ENCODE assay signal across 24 cellular contexts in genomic region chr18:79787527-79788095, GRCh38. TPM values are rescaled to one million over a fixed set of nuclear protein-coding genes. Genes with fewer than 3 reads are reported as not detected.
A peak's percentile ranks its signal among the peaks of the same experiment; 100 is the strongest.
DNase-seq lines count a peak whose midpoint lies in the region; ATAC-seq, FAIRE-seq and TF ChIP-seq lines count a peak whose summit lies in the region.
"Had no signal": no experiment of that assay in that cellular context is flagged by ENCODE, and none has a peak within 500 bp of the region (broad histone marks: within the 10 kb centered on the region; RNA-seq: fewer than 3 reads in every experiment).

No MANE protein-coding gene starts in this region.

- peak overlapping the region in 8 of 10 donors; percentile 15 to 44 (median 32) for H3K4me3 ChIP-seq in heart right ventricle
- H3K4me3 ChIP-seq in right atrium auricular region = peak overlapping the region in 1 of 2 donors; percentile 35
- peak overlapping the region in 2 of 4 experiments; percentile 24 to 64; a peak in 3 of 8 replicates for H3K4me3 ChIP-seq in H1 (ENCODE audit: extremely low read depth in 1 of 4, insufficient read depth in 2 of 4, low read depth in 3 of 4, low read length in 4 of 4)
- H3K4me3 ChIP-seq in upper lobe of left lung = peak overlapping the region in 3 of 4 donors; percentile 13 to 34 (median 26)
- H3K4me3 ChIP-seq: K562, PC-9, SJSA1 had no signal

- H3K27me3 Mint-ChIP-seq in nephron progenitor cell (ENCODE audit: low read depth, poor library complexity) = peaks cover 95% of the 10 kb centered on the region
- H3K27me3 Mint-ChIP-seq in activated CD4-positive, alpha-beta T cell treated with anti-CD3 and anti-CD28 coated beads for 36 hours = peaks cover 52% of the 10 kb centered on the region

- H3K23ac ChIP-seq in H1 (ENCODE audit: insufficient read length) = no peak overlapping the region

- peaks cover 5% of the 10 kb centered on the region for H3K9me3 Mint-ChIP-seq in nephron progenitor cell
- H3K9me3 Mint-ChIP-seq in activated CD4-positive, alpha-beta T cell treated with anti-CD3 and anti-CD28 coated beads for 36 hours (ENCODE audit: low read depth) = no peaks in the 10 kb centered on the region
- H3K9me3 Mint-ChIP-seq: activated naive CD8-positive, alpha-beta T cell treated with anti-CD3 and anti-CD28 coated beads for 36 hours; CD8-positive, alpha-beta T cell; dendritic cell treated with granulocyte-macrophage colony-stimulating factor and Interleukin-4, amounts not matched to agents 40 ng/mL and 50 ng/mL, for 4 days; T-helper 2 cell treated with Interferon-gamma antibody and Interleukin-4, amounts not matched to agents 5 μg/mL and 100 μg/mL, for 36 hours had no signal

- no peak overlapping the region for H4K8ac ChIP-seq in H1 (ENCODE audit: extremely low read depth, insufficient read depth, low read length)

- no peaks in the 10 kb centered on the region for H3K36me3 ChIP-seq in heart right ventricle
- no peaks in the 10 kb centered on the region for H3K36me3 ChIP-seq in right atrium auricular region
- no peaks in the 10 kb centered on the region; a peak in 1 of 8 replicates for H3K36me3 ChIP-seq in H1 (ENCODE audit: control insufficient read depth in 2 of 4, insufficient read depth in 4 of 4, low read length in 3 of 4)
- H3K36me3 ChIP-seq in upper lobe of left lung = no peaks in the 10 kb centered on the region
- H3K36me3 ChIP-seq: gastrocnemius medialis, pancreas, SJSA1 had no signal

- no peak overlapping the region for H2BK5ac ChIP-seq in H1 (ENCODE audit: low read depth, low read length)

- H3K79me2 ChIP-seq in H1 (ENCODE audit: control insufficient read depth in 1 of 2, insufficient read depth in 2 of 2, low read length in 2 of 2) = no peaks in the 10 kb centered on the region

- no peak for FAIRE-seq in H1 (lab: Jason Lieb, UNC)
- FAIRE-seq: GM12892, K562, pancreas had no signal

- H3K4me1 ChIP-seq in heart right ventricle (peaks cover 0 to 40% (median 6%) of the 10 kb centered on the region in 9 donors), right atrium auricular region (peaks cover 0 to 9% of the 10 kb centered on the region in 2 donors), H1 (replicated peaks in 1 of 4; ENCODE audit: control insufficient read depth in 3 of 4, insufficient read depth in 4 of 4, low read length in 3 of 4) (peaks cover 0 to 5% (median 1%) of the 10 kb centered on the region in 4 experiments; a peak in 2 of 7 replicates), upper lobe of left lung (peaks cover 16 to 35% (median 21%) of the 10 kb centered on the region in 4 donors)
- H3K4me1 ChIP-seq: gastrocnemius medialis had no signal

- H4K20me1 ChIP-seq in H1 (replicated peaks in 1 of 2; ENCODE audit: control insufficient read depth in 1 of 2, insufficient read depth in 2 of 2, low read length in 2 of 2) = peaks cover 0 to 5% of the 10 kb centered on the region in 2 experiments

- H3K14ac ChIP-seq in H1 (ENCODE audit: insufficient read length) = no peak overlapping the region

- H3K36me3 Mint-ChIP-seq in nephron progenitor cell (ENCODE audit: low read depth) = no peaks in the 10 kb centered on the region
- no peaks in the 10 kb centered on the region for H3K36me3 Mint-ChIP-seq in activated CD4-positive, alpha-beta T cell treated with anti-CD3 and anti-CD28 coated beads for 36 hours (ENCODE audit: low read depth)
- H3K36me3 Mint-ChIP-seq: activated naive CD8-positive, alpha-beta T cell treated with anti-CD3 and anti-CD28 coated beads for 36 hours; CD8-positive, alpha-beta T cell had no signal

- no peak overlapping the region for H4K91ac ChIP-seq in H1 (replicated peaks; ENCODE audit: insufficient read length, low read length)

- POLR2A ChIA-PET in H1 (lab: Charles Lee; ENCODE audit: partially characterized antibody) = no interaction called here
- POLR2A ChIA-PET in activated CD4-positive, alpha-beta T cell treated with anti-CD3 and anti-CD28 coated beads for 36 hours (lab: Charles Lee) = no interaction called here

- H3K27me3 ChIP-seq in heart right ventricle (peaks cover 29 to 92% (median 82%) of the 10 kb centered on the region in 7 donors), right atrium auricular region (peaks cover 8 to 26% of the 10 kb centered on the region in 2 donors), H1 (replicated peaks in 1 of 4; ENCODE audit: control insufficient read depth in 3 of 4, extremely low read depth in 1 of 4, insufficient read depth in 3 of 4, low read length in 3 of 4) (peaks cover 19 to 44% (median 41%) of the 10 kb centered on the region in 4 experiments), upper lobe of left lung (peaks cover 0 to 18% (median 13%) of the 10 kb centered on the region in 4 donors)

- no peak overlapping the region for H2BK12ac ChIP-seq in H1 (ENCODE audit: low read depth, low read length)

- H3K4me3 Mint-ChIP-seq in nephron progenitor cell = peak overlapping the region; percentile 56
- no peak overlapping the region for H3K4me3 Mint-ChIP-seq in activated CD4-positive, alpha-beta T cell treated with anti-CD3 and anti-CD28 coated beads for 36 hours
- H3K4me3 Mint-ChIP-seq: activated naive CD8-positive, alpha-beta T cell treated with anti-CD3 and anti-CD28 coated beads for 36 hours; CD8-positive, alpha-beta T cell; T-helper 2 cell treated with Interferon-gamma antibody and Interleukin-4, amounts not matched to agents 5 μg/mL and 100 μg/mL, for 36 hours had no signal

- CTCF ChIA-PET in H1 (lab: Charles Lee; ENCODE audit: partially characterized antibody) = interaction anchor here (0.9 kb wide), 1 partner anchor 9 kb away, joined by 3 read pairs; no protein-coding TSS in a partner anchor
- CTCF ChIA-PET in activated CD4-positive, alpha-beta T cell treated with anti-CD3 and anti-CD28 coated beads for 36 hours (lab: Charles Lee) = interaction anchor here (0.8 kb wide), 1 partner anchor 232 kb away, joined by 3 read pairs; no protein-coding TSS in a partner anchor

- no peak overlapping the region for H3K4ac ChIP-seq in H1 (replicated peaks; ENCODE audit: insufficient read length, low read depth, low read length)

- H2BK20ac ChIP-seq in H1 (ENCODE audit: low read length) = no peak overlapping the region

- H2BK15ac ChIP-seq in H1 (ENCODE audit: low read length) = no peak overlapping the region

- 31 to 33% methylated on average over 46 to 48 of the region's 48 CpGs for WGBS in heart right ventricle, 2 donors
- 54% methylated on average over 28 of the region's 48 CpGs; no CpG with 5 or more reads in 1 of the 2 experiments for WGBS in H1 (ENCODE audit: extremely low coverage in 1 of 2, insufficient coverage in 1 of 2, insufficient read length in 1 of 2, insufficient replicate concordance in 2 of 2, low coverage in 1 of 2, low lambda C conversion rate in 2 of 2, missing lambda C conversion rate in 1 of 2), 2 experiments
- WGBS in upper lobe of left lung, 2 donors = 37 to 69% methylated on average over 20 to 46 of the region's 48 CpGs

- TF ChIP-seq POLR2A in H1 (IDR thresholded peaks at IDR 0.05; ENCODE audit: control extremely low read depth in 1 of 2, low read depth in 2 of 2, low read length in 2 of 2) (no peak), upper lobe of left lung (IDR thresholded peaks at IDR 0.05) (no peak)

- no peak overlapping the region for H3K18ac ChIP-seq in H1 (ENCODE audit: extremely low read depth, low read length)

- TF ChIP-seq EP300 in H1 (IDR thresholded peaks at IDR 0.05; ENCODE audit: borderline replicate concordance in 1 of 2, low read depth in 2 of 2, low read length in 2 of 2) (no peak), upper lobe of left lung (IDR thresholded peaks at IDR 0.05) (no peak)

- H3K79me1 ChIP-seq in H1 (ENCODE audit: low read depth, low read length) = peaks cover 4% of the 10 kb centered on the region; the same call in 1 of the 2 replicates

- TF ChIP-seq CTCF in heart right ventricle (IDR thresholded peaks at IDR 0.05) = no peak
- no peak for TF ChIP-seq CTCF in right atrium auricular region (IDR thresholded peaks at IDR 0.05)
- no peak for TF ChIP-seq CTCF in H1 (IDR thresholded peaks at IDR 0.05; ENCODE audit: control extremely low read depth in 1 of 3, insufficient read depth in 1 of 3, low read depth in 1 of 3, low read length in 3 of 3)
- TF ChIP-seq CTCF in nephron progenitor cell (IDR thresholded peaks at IDR 0.05) = no peak
- TF ChIP-seq CTCF in upper lobe of left lung (IDR thresholded peaks at IDR 0.05) = no peak

- H3K23me2 ChIP-seq in H1 (ENCODE audit: low read depth, low read length) = peaks cover 8% of the 10 kb centered on the region

- no peak overlapping the region for H3K27ac ChIP-seq in heart right ventricle
- H3K27ac ChIP-seq in right atrium auricular region = no peak overlapping the region
- H3K27ac ChIP-seq in H1 (ENCODE audit: low read depth, low read length) = no peak overlapping the region
- no peak overlapping the region for H3K27ac ChIP-seq in upper lobe of left lung
- H3K27ac ChIP-seq: gastrocnemius medialis, HL-60, pancreas, PC-9, SJSA1, skin epidermis had no signal

- no peak overlapping the region for H3K56ac ChIP-seq in H1 (replicated peaks; ENCODE audit: insufficient read length, low read depth, low read length)

- H2BK120ac ChIP-seq in H1 (replicated peaks; ENCODE audit: low read depth, low read length) = no peak overlapping the region

- no peak overlapping the region for H3K9ac ChIP-seq in H1 (replicated peaks in 1 of 4; ENCODE audit: extremely low read depth in 1 of 4, low read depth in 3 of 4, low read length in 3 of 4)

- peak overlapping the region; percentile 55 to 76 for H3K4me2 ChIP-seq in H1 (ENCODE audit: insufficient read depth in 1 of 2, low read depth in 2 of 2, low read length in 2 of 2)
- H3K4me2 ChIP-seq: PC-9 had no signal

- intact Hi-C loops in heart right ventricle (cut with DNase I) = loop anchor here in 1 of 10 donors (1.0 kb wide), 1 partner anchor 15 kb away; no protein-coding TSS in a partner anchor
- intact Hi-C loops in activated CD4-positive, alpha-beta T cell treated with anti-CD3 and anti-CD28 coated beads for 36 hours (cut with DNase I, micrococcal nuclease) = no loop called here

- H3K9me3 ChIP-seq in heart right ventricle (no peaks in the 10 kb centered on the region), right atrium auricular region (no peaks in the 10 kb centered on the region), H1 (ENCODE audit: insufficient read depth in 2 of 2, low read depth in 1 of 2, low read length in 1 of 2) (no peaks in the 10 kb centered on the region; a peak in 1 of 4 replicates), upper lobe of left lung (no peaks in the 10 kb centered on the region)
- H3K9me3 ChIP-seq: gastrocnemius medialis, pancreas had no signal

- peaks cover 14% of the 10 kb centered on the region for H3K4me1 Mint-ChIP-seq in nephron progenitor cell
- peaks cover 4% of the 10 kb centered on the region for H3K4me1 Mint-ChIP-seq in activated CD4-positive, alpha-beta T cell treated with anti-CD3 and anti-CD28 coated beads for 36 hours

- ATAC-seq in heart right ventricle (no peak), upper lobe of left lung (ENCODE audit: low FRiP score in 2 of 2) (no peak)
- no peak for ATAC-seq in activated CD4-positive, alpha-beta T cell treated with anti-CD3 and anti-CD28 coated beads for 36 hours
- ATAC-seq: CD8-positive, alpha-beta T cell; gastrocnemius medialis; HCT116; K562; pancreas had no signal

- H4K5ac ChIP-seq in H1 (ENCODE audit: insufficient read length, low read depth, low read length) = no peak overlapping the region

- H2AK5ac ChIP-seq in H1 (ENCODE audit: low read depth, low read length) = no peak overlapping the region

- H3K27ac Mint-ChIP-seq in nephron progenitor cell = no peak overlapping the region
- H3K27ac Mint-ChIP-seq in activated CD4-positive, alpha-beta T cell treated with anti-CD3 and anti-CD28 coated beads for 36 hours = no peak overlapping the region
- H3K27ac Mint-ChIP-seq: activated naive CD8-positive, alpha-beta T cell treated with anti-CD3 and anti-CD28 coated beads for 36 hours; CD8-positive, alpha-beta T cell; dendritic cell treated with granulocyte-macrophage colony-stimulating factor and Interleukin-4, amounts not matched to agents 40 ng/mL and 50 ng/mL, for 4 days; T-helper 2 cell treated with Interferon-gamma antibody and Interleukin-4, amounts not matched to agents 5 μg/mL and 100 μg/mL, for 36 hours had no signal

- H2AFZ ChIP-seq in H1 (ENCODE audit: low read length) = no peak overlapping the region
- H2AFZ ChIP-seq: PC-9 had no signal

- no peak for TF ChIP-seq RAD21 in H1 (IDR thresholded peaks at IDR 0.05 in 1 of 2, conservative IDR thresholded peaks at IDR 0.05 in 1 of 2; ENCODE audit: low read depth in 2 of 2, low read length in 2 of 2)

- no peak for DNase-seq in heart right ventricle
- no peak for DNase-seq in right atrium auricular region (ENCODE audit: low spot score)
- no peak for DNase-seq in H1 (ENCODE audit: low read depth in 1 of 2, low spot score in 2 of 2)
- no peak for DNase-seq in nephron progenitor cell
- no peak for DNase-seq in upper lobe of left lung
- DNase-seq in activated T-cell treated with anti-CD3 and anti-CD28 coated beads, Interleukin-2, amount 50 U/mL, for 48 hours = no peak
- DNase-seq in NCI-H2171 (lab: John Stamatoyannopoulos, UW) = no peak
- no peak for DNase-seq in activated CD4-positive, alpha-beta T cell treated with anti-CD3 and anti-CD28 coated beads for 36 hours
- DNase-seq: ACHN; activated naive CD8-positive, alpha-beta T cell treated with anti-CD3 and anti-CD28 coated beads for 36 hours; CD8-positive, alpha-beta T cell; gastrocnemius medialis; NCI-H1694; PC-9; stimulated activated CD4-positive, alpha-beta T cell treated with anti-CD3 and anti-CD28 coated beads, Interleukin-4, amount 100 ng/mL, for 1 hour had no signal

RNA-seq across cellular contexts. Expression of gene KCNG2, which starts 10.1 kb away (rescaled TPM):
- total RNA-seq in heart right ventricle (under 1 TPM in 4 of 10 donors, not detected in 6; 0.16 to 0.79 (median 0.20) TPM), right atrium auricular region (not detected), upper lobe of left lung (1 to 10 TPM in 1 of 6 donors, under 1 TPM in 3, not detected in 2; 0.49 to 1.1 (median 0.73) TPM)
- polyA plus RNA-seq in heart right ventricle (under 1 TPM in 1 of 2 donors, not detected in 1; 0.25 TPM), H1 (2011; rRNA removed) (0.71 and 0.74 TPM in 2 replicates)
- 0.19 TPM in 1 of 2 replicates, not detected in the other for total RNA-seq in H1 (2021; fragmentation: NEBNext Ultra II Directional; extraction: Animal tissue kit (Norgen Biotek cat#: 25700))
- polyA plus RNA-seq in H1 (2011; cell fraction: cytosol; rRNA removed) = 0.52 TPM
- polyA plus RNA-seq in H1 (2011; cell fraction: nucleus; rRNA removed) = 0.57 TPM
- 0.23 to 0.52 TPM (median 0.32 TPM) in 3 of 4 replicates, not detected in the other for polyA plus RNA-seq in H1 (2012, experiment 1 of 2)
- 0.14 TPM for polyA plus RNA-seq in H1 (2012, experiment 2 of 2)
- 0.10 TPM for polyA plus RNA-seq in H1 (2013, experiment 1 of 2)
- polyA plus RNA-seq in H1 (2013, experiment 2 of 2) = 0.04 TPM
- polyA minus RNA-seq in H1 (2011; rRNA and poly(A)+ RNA removed) = 0.13 TPM in 1 of 2 replicates, not detected in the other
- polyA minus RNA-seq in H1 (2011; cell fraction: cytosol; rRNA and poly(A)+ RNA removed) = not detected
- polyA minus RNA-seq in H1 (2011; cell fraction: nucleus; rRNA and poly(A)+ RNA removed) = not detected
- not detected for total RNA-seq in activated CD4-positive, alpha-beta T cell treated with anti-CD3 and anti-CD28 coated beads for 36 hours
- total RNA-seq: activated naive CD8-positive, alpha-beta T cell treated with anti-CD3 and anti-CD28 coated beads for 36 hours; CD8-positive, alpha-beta T cell; K562; PC-9; SJSA1 had no signal
- polyA plus RNA-seq: K562, pancreas had no signal
